26 cellular contexts compared by ENCODE assay signal in the genomic region with DNA sequence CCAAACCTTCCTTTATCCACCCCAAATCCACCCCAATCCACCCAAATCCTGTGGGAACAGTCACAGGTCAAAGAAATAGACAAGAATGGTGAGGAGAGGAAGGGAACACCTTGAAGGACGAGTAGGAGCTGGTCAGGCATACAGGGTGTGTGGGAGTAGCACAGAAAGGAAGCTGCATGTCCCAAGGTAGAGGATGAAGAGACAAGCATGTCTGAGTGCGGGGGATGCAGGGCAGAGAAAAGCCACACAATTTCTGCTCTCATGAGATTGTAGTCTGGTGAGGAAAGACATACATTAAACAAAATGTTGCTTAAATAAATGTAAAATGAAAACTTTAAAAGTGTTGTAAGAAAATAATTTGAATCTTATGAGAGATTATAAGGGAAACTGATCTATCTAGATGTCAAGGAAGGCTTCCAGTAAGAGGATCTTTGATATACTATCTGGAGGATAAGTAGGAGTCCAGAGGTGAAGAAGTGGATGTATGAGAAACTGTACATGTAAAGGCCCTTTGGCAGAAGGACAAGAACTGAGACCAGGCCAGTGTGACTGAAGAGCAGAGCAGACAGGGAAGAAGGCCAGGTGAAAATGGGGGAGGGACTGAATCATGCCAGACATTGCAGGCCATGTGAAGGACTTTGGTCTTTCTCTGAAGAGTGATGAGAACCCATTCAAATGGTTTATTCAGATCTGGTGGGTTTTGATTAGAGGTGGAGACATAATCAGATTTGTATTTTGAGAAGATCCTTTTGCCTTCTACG. TPM values are rescaled to one million over a fixed set of nuclear protein-coding genes. Genes with fewer than 3 reads are reported as not detected.
A peak's percentile ranks its signal among the peaks of the same experiment; 100 is the strongest.
DNase-seq lines count a peak whose midpoint lies in the region; ATAC-seq, FAIRE-seq and TF ChIP-seq lines count a peak whose summit lies in the region.
"Had no signal": no experiment of that assay in that cellular context is flagged by ENCODE, and none has a peak within 500 bp of the region (broad histone marks: within the 10 kb centered on the region; RNA-seq: fewer than 3 reads in every experiment).

No MANE protein-coding gene starts in this region.

- BruUV-seq in K562 (replicated peaks; lab: Mats Ljungman, UMichigan) (no TSS peak), HepG2 (replicated peaks; lab: Mats Ljungman, UMichigan) (no TSS peak)

- TF ChIP-seq POLR2A in K562 (conservative IDR thresholded peaks at IDR 0.05) = no peak
- TF ChIP-seq POLR2A in HepG2 (IDR thresholded peaks at IDR 0.05; ENCODE audit: insufficient read depth in 1 of 2, low read depth in 2 of 2, low read length in 2 of 2) = no peak

- peaks cover 16% of the 10 kb centered on the region for H3K27me3 Mint-ChIP-seq in CD8-positive, alpha-beta T cell (ENCODE audit: low read depth)

- intact Hi-C loops in K562 (cut with micrococcal nuclease) = no loop called here
- intact Hi-C loops in HepG2 (cut with micrococcal nuclease; ENCODE audit: unreplicated experiment) = no loop called here
- intact Hi-C loops in CD8-positive, alpha-beta T cell (cut with DNase I, micrococcal nuclease) = no loop called here

- TF ChIP-seq CTCF in K562 (IDR thresholded peaks at IDR 0.05 in 2 of 3, conservative IDR thresholded peaks at IDR 0.05 in 1 of 3; ENCODE audit: insufficient read depth in 2 of 3, low read depth in 1 of 3, low read length in 3 of 3) (no peak), HepG2 (CRISPR knock-in tag; IDR thresholded peaks at IDR 0.05) (no peak)
- no peak for TF ChIP-seq CTCF in CD8-positive, alpha-beta T cell (IDR thresholded peaks at IDR 0.05)

- H3K9me3 Mint-ChIP-seq in CD8-positive, alpha-beta T cell = no peaks in the 10 kb centered on the region
- H3K9me3 Mint-ChIP-seq: IgD-negative memory B cell had no signal

- DNase-seq in OCI-M1 (lab: John Stamatoyannopoulos, UW) = peak; percentile 59
- peak; percentile 47 to 63 (median 58) for DNase-seq in K562 (ENCODE audit: extremely low read depth in 1 of 4, low spot score in 3 of 4)
- no peak for DNase-seq in HepG2 (ENCODE audit: low spot score)
- peak; percentile 76 for DNase-seq in small intestine
- no peak for DNase-seq in CD8-positive, alpha-beta T cell
- DNase-seq: AML-193; Caco-2; CD4-positive, alpha-beta memory T cell; GOT3; NCI-H1092; NCI-H1436; NCI-H187 treated with DMSO at 0.1 percent for 48 hours; NCI-H524 treated with DMSO at 0.1 percent for 48 hours; NCI-H82; NK-92 treated with Interleukin-12 subunit alpha and Interleukin-12 subunit beta, amount 100 ng/mL, for 24 hours; PC-9; SHP77 had no signal

- H3K4me3 Mint-ChIP-seq in CD8-positive, alpha-beta T cell = no peak overlapping the region
- H3K4me3 Mint-ChIP-seq: CD4-positive, alpha-beta memory T cell had no signal

- CTCF ChIA-PET in K562 (lab: Yijun Ruan, JAX; ENCODE audit: low intra/inter-chr PET ratio) = no interaction called here
- CTCF ChIA-PET in HepG2 (lab: Yijun Ruan, JAX; ENCODE audit: low intra/inter-chr PET ratio, low total read pairs) = no interaction called here
- CTCF ChIA-PET in CD8-positive, alpha-beta T cell (lab: Charles Lee) = interaction anchor here (0.7 to 2.4 kb wide), 3 partner anchors 10 to 473 kb away, joined by 3 to 5 read pairs (median 3); no protein-coding TSS in a partner anchor

- no peaks in the 10 kb centered on the region for H3K9me1 ChIP-seq in K562 (ENCODE audit: control insufficient read depth, insufficient read depth, low read length)

- H2AFZ ChIP-seq in K562 (ENCODE audit: low read depth, low read length) (no peak overlapping the region), HepG2 (ENCODE audit: low read length) (no peak overlapping the region)
- H2AFZ ChIP-seq: PC-9 had no signal

- H3K9ac ChIP-seq in K562 (ENCODE audit: insufficient read depth in 1 of 2, low read depth in 2 of 2, low read length in 2 of 2) (no peak overlapping the region; a peak in 1 of 4 replicates), HepG2 (ENCODE audit: insufficient read depth, low read depth, low read length) (no peak overlapping the region)
- H3K9ac ChIP-seq: BLaER1 treated with 17β-estradiol and CSF1 and Interleukin-3, amounts not matched to agents 10 nM and 100 nM had no signal

- H3K36me3 ChIP-seq in K562 (ENCODE audit: control insufficient read depth, insufficient read depth, low read length) = peaks cover 1% of the 10 kb centered on the region; the same call in 1 of the 3 replicates
- peaks cover 2 to 4% of the 10 kb centered on the region in 2 experiments; a peak in 2 of 5 replicates for H3K36me3 ChIP-seq in HepG2 (replicated peaks in 1 of 2; ENCODE audit: control insufficient read depth in 1 of 2, insufficient read depth in 2 of 2, low read length in 2 of 2)
- no peaks in the 10 kb centered on the region for H3K36me3 ChIP-seq in small intestine (ENCODE audit: control insufficient read depth in 2 of 2, insufficient read depth in 2 of 2, low read length in 2 of 2)
- H3K36me3 ChIP-seq in CD8-positive, alpha-beta T cell (ENCODE audit: insufficient read depth, low read length) = no peaks in the 10 kb centered on the region

- no peak overlapping the region for H3K27ac ChIP-seq in K562 (ENCODE audit: extremely low read depth, low read depth, low read length)
- H3K27ac ChIP-seq in HepG2 (ENCODE audit: extremely low read length, insufficient read depth, low read length) = no peak overlapping the region
- peak overlapping the region in 1 of 2 donors; percentile 3 for H3K27ac ChIP-seq in small intestine (ENCODE audit: low read depth in 1 of 2, low read length in 1 of 2)
- no peak overlapping the region for H3K27ac ChIP-seq in CD8-positive, alpha-beta T cell (ENCODE audit: low read depth, low read length)
- H3K27ac ChIP-seq: BLaER1 treated with 17β-estradiol and CSF1 and Interleukin-3, amounts not matched to agents 10 nM and 100 nM; PC-9; RWPE1 had no signal

- no peak overlapping the region for H3K27ac Mint-ChIP-seq in CD8-positive, alpha-beta T cell
- H3K27ac Mint-ChIP-seq: CD4-positive, alpha-beta memory T cell had no signal

- peak; percentile 74 for ATAC-seq in K562
- no peak for ATAC-seq in HepG2
- ATAC-seq in GM18520 (IDR thresholded peaks at IDR 0.05; ENCODE audit: unreplicated experiment) = no peak
- no peak for ATAC-seq in HG02938 (IDR thresholded peaks at IDR 0.05; ENCODE audit: unreplicated experiment)
- no peak for ATAC-seq in CD8-positive, alpha-beta T cell
- ATAC-seq: GM12878 had no signal

- H3K4me2 ChIP-seq in K562 (ENCODE audit: insufficient read depth, low read length) (0 out of 2 replicates have a peak overlapping the region, but pooled peaks have one; percentile 33), HepG2 (ENCODE audit: low read depth, low read length) (no peak overlapping the region)
- H3K4me2 ChIP-seq: BLaER1 treated with 17β-estradiol and CSF1 and Interleukin-3, amounts not matched to agents 10 nM and 100 nM; PC-9 had no signal

- FAIRE-seq in K562 (lab: Jason Lieb, UNC) (peak; percentile 84), HepG2 (lab: Jason Lieb, UNC) (no peak), small intestine (lab: Jason Lieb, UNC) (no peak)
- FAIRE-seq: A204.1, G401.6, GM12878 had no signal

- TF ChIP-seq EP300 in K562 (IDR thresholded peaks at IDR 0.05; ENCODE audit: low read length) (no peak), HepG2 (IDR thresholded peaks at IDR 0.05; ENCODE audit: low read depth in 2 of 2, low read length in 2 of 2) (no peak), HepG2 (CRISPR knock-in tag; IDR thresholded peaks at IDR 0.05; ENCODE audit: borderline replicate concordance) (no peak)

- WGBS in K562 (ENCODE audit: insufficient coverage, low coverage, missing lambda C conversion rate) = 4% methylated on average over 3 of the region's 3 CpGs
- WGBS in HepG2 (ENCODE audit: low lambda C conversion rate) = 54% methylated on average over 3 of the region's 3 CpGs
- 64 to 74% (median 72%) methylated on average over 3 of the region's 3 CpGs for WGBS in small intestine, 3 donors

- H3K79me2 ChIP-seq in K562 (ENCODE audit: control insufficient read depth, insufficient read depth, low read length) (no peaks in the 10 kb centered on the region), HepG2 (ENCODE audit: insufficient read depth, low read length) (no peaks in the 10 kb centered on the region)

- H3K4me3 ChIP-seq in K562 (no peak overlapping the region), HepG2 (replicated peaks in 1 of 3; ENCODE audit: insufficient read depth in 1 of 3, low read depth in 2 of 3, low read length in 3 of 3) (no peak overlapping the region), small intestine (ENCODE audit: low read depth in 1 of 2, low read length in 2 of 2) (no peak overlapping the region)
- H3K4me3 ChIP-seq in CD8-positive, alpha-beta T cell (ENCODE audit: low read depth, low read length) = no peak overlapping the region
- H3K4me3 ChIP-seq: BLaER1 treated with 17β-estradiol and CSF1 and Interleukin-3, amounts not matched to agents 10 nM and 100 nM; GM12878; HAP-1; PC-9 had no signal

- no peaks in the 10 kb centered on the region for H3K36me3 Mint-ChIP-seq in CD8-positive, alpha-beta T cell
- H3K36me3 Mint-ChIP-seq: CD4-positive, alpha-beta memory T cell; IgD-negative memory B cell had no signal

- no peaks in the 10 kb centered on the region for H3K9me3 ChIP-seq in K562 (replicated peaks; ENCODE audit: control insufficient read depth, insufficient read depth, low read depth, low read length)
- H3K9me3 ChIP-seq in HepG2 (ENCODE audit: low read length) = no peaks in the 10 kb centered on the region
- H3K9me3 ChIP-seq in small intestine (ENCODE audit: control insufficient read depth, low read depth) = no peaks in the 10 kb centered on the region
- no peaks in the 10 kb centered on the region for H3K9me3 ChIP-seq in CD8-positive, alpha-beta T cell (ENCODE audit: low read length)
- H3K9me3 ChIP-seq: BLaER1 treated with 17β-estradiol and CSF1 and Interleukin-3, amounts not matched to agents 10 nM and 100 nM; Caco-2; HAP-1 had no signal

- no peak for TF ChIP-seq RAD21 in K562 (CRISPR knock-in tag; conservative IDR thresholded peaks at IDR 0.05 in 1 of 2, IDR thresholded peaks at IDR 0.05 in 1 of 2)
- no peak for TF ChIP-seq RAD21 in HepG2 (CRISPR knock-in tag; IDR thresholded peaks at IDR 0.05)

- H3K4me1 ChIP-seq in K562 (replicated peaks in 1 of 2; ENCODE audit: control insufficient read depth in 2 of 2, insufficient read depth in 2 of 2, low read length in 2 of 2) (peaks cover 0 to 10% of the 10 kb centered on the region in 2 experiments; a peak in 3 of 5 replicates), HepG2 (ENCODE audit: insufficient read depth, low read length) (peaks cover 22% of the 10 kb centered on the region), small intestine (ENCODE audit: control insufficient read depth in 2 of 2, insufficient read depth in 1 of 2, low read depth in 1 of 2, low read length in 1 of 2) (peaks cover 0 to 4% of the 10 kb centered on the region in 2 donors)
- no peaks in the 10 kb centered on the region for H3K4me1 ChIP-seq in CD8-positive, alpha-beta T cell (ENCODE audit: insufficient read depth, low read length)
- H3K4me1 ChIP-seq: HAP-1 had no signal

- in situ Hi-C loops in K562 (cut with MboI) (loop anchor here (5.0 kb wide), 1 partner anchor 51 kb away; no protein-coding TSS in a partner anchor), HepG2 (cut with HindIII; ENCODE audit: extremely low pct_ligation_motif_present, low pct_unique_long_range_greater_than_20kb) (no loop called here)

- no peaks in the 10 kb centered on the region for H3K4me1 Mint-ChIP-seq in CD8-positive, alpha-beta T cell (ENCODE audit: low read depth)
- H3K4me1 Mint-ChIP-seq: IgD-negative memory B cell had no signal

- POLR2A ChIA-PET in K562 (lab: Yijun Ruan, JAX) (interaction anchor here (0.8 to 1.5 kb wide), 3 partner anchors 10 to 52 kb away, joined by 3 to 6 read pairs (median 3); no protein-coding TSS in a partner anchor), HepG2 (lab: Yijun Ruan, JAX) (no interaction called here)
- POLR2A ChIA-PET in CD8-positive, alpha-beta T cell (lab: Charles Lee) = no interaction called here

- H3K27me3 ChIP-seq in K562 (ENCODE audit: control insufficient read depth in 2 of 2, insufficient read depth in 2 of 2, low read length in 2 of 2) = no peaks in the 10 kb centered on the region
- H3K27me3 ChIP-seq in HepG2 (ENCODE audit: control insufficient read depth in 1 of 2, insufficient read depth in 2 of 2, low read length in 2 of 2) = peaks cover 0 to 2% of the 10 kb centered on the region in 2 experiments; a peak in 1 of 5 replicates
- H3K27me3 ChIP-seq in small intestine (ENCODE audit: control insufficient read depth in 2 of 2, insufficient read depth in 2 of 2, low read length in 2 of 2) = no peaks in the 10 kb centered on the region
- H3K27me3 ChIP-seq in CD8-positive, alpha-beta T cell (ENCODE audit: insufficient read depth, low read length) = no peaks in the 10 kb centered on the region
- H3K27me3 ChIP-seq: BLaER1 treated with 17β-estradiol and CSF1 and Interleukin-3, amounts not matched to agents 10 nM and 100 nM had no signal

- H4K20me1 ChIP-seq in K562 (replicated peaks; ENCODE audit: control insufficient read depth, insufficient read depth, low read length) = no peaks in the 10 kb centered on the region
- H4K20me1 ChIP-seq in HepG2 (ENCODE audit: insufficient read depth, low read length) = no peaks in the 10 kb centered on the region
- H4K20me1 ChIP-seq: BLaER1 treated with 17β-estradiol and CSF1 and Interleukin-3, amounts not matched to agents 10 nM and 100 nM had no signal

RNA-seq across cellular contexts. Expression of a gene that starts 18.6 kb away (rescaled TPM):
- 71.8 and 172 TPM in 2 replicates for total RNA-seq in K562 (2011; cell fraction: chromatin; rRNA removed; ENCODE audit: low replicate concordance)
- total RNA-seq in K562 (2011; cell fraction: nucleolus; rRNA removed) = 232 and 247 TPM in 2 replicates
- 162 and 166 TPM in 2 replicates for total RNA-seq in K562 (2011; cell fraction: nucleoplasm; rRNA removed)
- total RNA-seq in K562 (2014; rRNA removed) (51.6 and 66.7 TPM in 2 replicates), K562 (2014; rRNA removed; fragmentation: Illumina TruSeq; extraction: Trizol) (29.8 and 38.8 TPM in 2 replicates), K562 (2015; rRNA removed; fragmentation: Illumina TruSeq; extraction: Trizol) (33.1 and 33.5 TPM in 2 replicates), K562 (2021) (58.4 and 60.2 TPM in 2 replicates), HepG2 (2016; rRNA removed; fragmentation: Illumina TruSeq; extraction: Trizol) (77.3 and 103 TPM in 2 replicates)
- polyA plus RNA-seq in K562 (2011; rRNA removed) (85.5 and 164 TPM in 2 replicates), K562 (2014; fragmentation: Illumina TruSeq; extraction: Trizol) (75.8 and 87.3 TPM in 2 replicates), K562 (2014; fragmentation: Nextera tagmentation; extraction: Ambion mirVana) (100 to 1,000 TPM; 112 to 115 TPM), K562 (2014; rRNA removed) (84.7 and 92.1 TPM in 2 replicates), HepG2 (2011; rRNA removed) (175 and 180 TPM in 2 replicates), small intestine (10 to 100 TPM; 52.8 to 88.7 (median 68.4) TPM)
- 167 and 362 TPM in 2 replicates for polyA plus RNA-seq in K562 (2011; cell fraction: cytosol; rRNA removed)
- 87.5 and 178 TPM in 2 replicates for polyA plus RNA-seq in K562 (2011; cell fraction: nucleus; rRNA removed)
- 75.0 and 83.8 TPM in 2 replicates for polyA plus RNA-seq in K562 (2012)
- polyA minus RNA-seq in K562 (2011; rRNA and poly(A)+ RNA removed) = 48.5 and 125 TPM in 2 replicates
- polyA minus RNA-seq in K562 (2011; cell fraction: cytosol; rRNA and poly(A)+ RNA removed) = 32.2 and 69.1 TPM in 2 replicates
- 18.9 and 23.7 TPM in 2 replicates for polyA minus RNA-seq in K562 (2011; cell fraction: nucleus; rRNA and poly(A)+ RNA removed)
- total RNA-seq in HepG2 (2016; cell fraction: cytosol; rRNA removed; fragmentation: Illumina TruSeq; extraction: Trizol; ENCODE audit: low read depth) = 53.1 and 67.2 TPM in 2 replicates
- total RNA-seq in HepG2 (2016; cell fraction: insoluble cytoplasmic fraction; rRNA removed; fragmentation: Illumina TruSeq; extraction: Trizol) = 79.2 and 109 TPM in 2 replicates
- 111 and 127 TPM in 2 replicates for total RNA-seq in HepG2 (2016; cell fraction: membrane; rRNA removed; fragmentation: Illumina TruSeq; extraction: Trizol)
- total RNA-seq in HepG2 (2016; cell fraction: nucleus; rRNA removed; fragmentation: Illumina TruSeq; extraction: Trizol) = 75.4 and 76.4 TPM in 2 replicates
- 328 and 339 TPM in 2 replicates for polyA plus RNA-seq in HepG2 (2011; cell fraction: cytosol; rRNA removed)
- 173 and 209 TPM in 2 replicates for polyA plus RNA-seq in HepG2 (2011; cell fraction: nucleus; rRNA removed)
- 69.9 and 74.1 TPM in 2 replicates for polyA plus RNA-seq in HepG2 (2012)
- polyA plus RNA-seq in HepG2 (2016; cell fraction: cytosol; fragmentation: Illumina TruSeq; extraction: Trizol; ENCODE audit: low read depth) = 92.0 and 118 TPM in 2 replicates
- 87.3 and 89.1 TPM in 2 replicates for polyA plus RNA-seq in HepG2 (2016; cell fraction: insoluble cytoplasmic fraction; fragmentation: Illumina TruSeq; extraction: Trizol; ENCODE audit: low read depth)
- 118 and 131 TPM in 2 replicates for polyA plus RNA-seq in HepG2 (2016; cell fraction: membrane; fragmentation: Illumina TruSeq; extraction: Trizol; ENCODE audit: low read depth)
- 139 and 141 TPM in 2 replicates for polyA plus RNA-seq in HepG2 (2016; cell fraction: nucleus; fragmentation: Illumina TruSeq; extraction: Trizol; ENCODE audit: insufficient read depth, low read depth)
- 1.2 and 454 TPM in 2 replicates for polyA minus RNA-seq in HepG2 (2011; rRNA and poly(A)+ RNA removed; ENCODE audit: low replicate concordance)
- 65.4 and 66.9 TPM in 2 replicates for polyA minus RNA-seq in HepG2 (2011; cell fraction: cytosol; rRNA and poly(A)+ RNA removed)
- 53.7 and 60.7 TPM in 2 replicates for polyA minus RNA-seq in HepG2 (2011; cell fraction: nucleus; rRNA and poly(A)+ RNA removed)
- not detected for total RNA-seq in CD8-positive, alpha-beta T cell
- total RNA-seq: CD4-positive, alpha-beta memory T cell; PC-9 had no signal
- polyA plus RNA-seq: CD4-positive, alpha-beta memory T cell; IgD-negative memory B cell had no signal

RNA-seq across cellular contexts. Expression of a gene that starts 45.1 kb away (rescaled TPM):
- total RNA-seq in K562 (2011; cell fraction: chromatin; rRNA removed; ENCODE audit: low replicate concordance) = not detected in 2 replicates
- not detected in 2 replicates for total RNA-seq in K562 (2011; cell fraction: nucleolus; rRNA removed)
- not detected in 2 replicates for total RNA-seq in K562 (2011; cell fraction: nucleoplasm; rRNA removed)
- total RNA-seq in K562 (2014; rRNA removed) (not detected in 2 replicates), K562 (2014; rRNA removed; fragmentation: Illumina TruSeq; extraction: Trizol) (not detected in 2 replicates), K562 (2015; rRNA removed; fragmentation: Illumina TruSeq; extraction: Trizol) (not detected in 2 replicates), K562 (2021) (not detected in 2 replicates), HepG2 (2016; rRNA removed; fragmentation: Illumina TruSeq; extraction: Trizol) (not detected in 2 replicates)
- polyA plus RNA-seq in K562 (2011; rRNA removed) (not detected in 2 replicates), K562 (2014; fragmentation: Illumina TruSeq; extraction: Trizol) (not detected in 2 replicates), K562 (2014; fragmentation: Nextera tagmentation; extraction: Ambion mirVana) (under 1 TPM; 0.10 to 0.20 TPM), K562 (2014; rRNA removed) (not detected in 2 replicates), HepG2 (2011; rRNA removed) (not detected in 2 replicates), small intestine (under 1 TPM in 1 of 3 donors, not detected in 2; 0.18 TPM)
- polyA plus RNA-seq in K562 (2011; cell fraction: cytosol; rRNA removed) = 0.10 and 0.12 TPM in 2 replicates
- not detected in 2 replicates for polyA plus RNA-seq in K562 (2011; cell fraction: nucleus; rRNA removed)
- polyA plus RNA-seq in K562 (2012) = 0.13 and 0.25 TPM in 2 replicates
- 0.54 TPM in 1 of 2 replicates, not detected in the other for polyA minus RNA-seq in K562 (2011; rRNA and poly(A)+ RNA removed)
- not detected in 2 replicates for polyA minus RNA-seq in K562 (2011; cell fraction: cytosol; rRNA and poly(A)+ RNA removed)
- not detected in 2 replicates for polyA minus RNA-seq in K562 (2011; cell fraction: nucleus; rRNA and poly(A)+ RNA removed)
- not detected in 2 replicates for total RNA-seq in HepG2 (2016; cell fraction: cytosol; rRNA removed; fragmentation: Illumina TruSeq; extraction: Trizol; ENCODE audit: low read depth)
- total RNA-seq in HepG2 (2016; cell fraction: insoluble cytoplasmic fraction; rRNA removed; fragmentation: Illumina TruSeq; extraction: Trizol) = not detected in 2 replicates
- not detected in 2 replicates for total RNA-seq in HepG2 (2016; cell fraction: membrane; rRNA removed; fragmentation: Illumina TruSeq; extraction: Trizol)
- not detected in 2 replicates for total RNA-seq in HepG2 (2016; cell fraction: nucleus; rRNA removed; fragmentation: Illumina TruSeq; extraction: Trizol)
- polyA plus RNA-seq in HepG2 (2011; cell fraction: cytosol; rRNA removed) = not detected in 2 replicates
- not detected in 2 replicates for polyA plus RNA-seq in HepG2 (2011; cell fraction: nucleus; rRNA removed)
- not detected in 2 replicates for polyA plus RNA-seq in HepG2 (2012)
- not detected in 2 replicates for polyA plus RNA-seq in HepG2 (2016; cell fraction: cytosol; fragmentation: Illumina TruSeq; extraction: Trizol; ENCODE audit: low read depth)
- polyA plus RNA-seq in HepG2 (2016; cell fraction: insoluble cytoplasmic fraction; fragmentation: Illumina TruSeq; extraction: Trizol; ENCODE audit: low read depth) = not detected in 2 replicates
- not detected in 2 replicates for polyA plus RNA-seq in HepG2 (2016; cell fraction: membrane; fragmentation: Illumina TruSeq; extraction: Trizol; ENCODE audit: low read depth)
- polyA plus RNA-seq in HepG2 (2016; cell fraction: nucleus; fragmentation: Illumina TruSeq; extraction: Trizol; ENCODE audit: insufficient read depth, low read depth) = not detected in 2 replicates
- polyA minus RNA-seq in HepG2 (2011; rRNA and poly(A)+ RNA removed; ENCODE audit: low replicate concordance) = not detected in 2 replicates
- polyA minus RNA-seq in HepG2 (2011; cell fraction: cytosol; rRNA and poly(A)+ RNA removed) = not detected in 2 replicates
- not detected in 2 replicates for polyA minus RNA-seq in HepG2 (2011; cell fraction: nucleus; rRNA and poly(A)+ RNA removed)
- total RNA-seq in CD8-positive, alpha-beta T cell = not detected
- total RNA-seq: CD4-positive, alpha-beta memory T cell; GM12878; PC-9 had no signal
- polyA plus RNA-seq: CD4-positive, alpha-beta memory T cell had no signal

Comparison
In these comparisons a context has a peak if more than half of its experiments do, and no peak if none do; other contexts are left out.
1. DNase-seq: peak in OCI-M1 (single experiment), K562 (4 of 4) and small intestine (single experiment); none in HepG2 (single experiment) and CD8-positive, alpha-beta T cell (0 of 7).
2. RNA of a gene that starts 18.6 kb away (total RNA-seq): 53.1 to 127 TPM in HepG2 and 29.8 to 247 TPM in K562; not detected in CD8-positive, alpha-beta T cell; every median in the first group is over 10 times any median in the second.